In the genomic region with DNA sequence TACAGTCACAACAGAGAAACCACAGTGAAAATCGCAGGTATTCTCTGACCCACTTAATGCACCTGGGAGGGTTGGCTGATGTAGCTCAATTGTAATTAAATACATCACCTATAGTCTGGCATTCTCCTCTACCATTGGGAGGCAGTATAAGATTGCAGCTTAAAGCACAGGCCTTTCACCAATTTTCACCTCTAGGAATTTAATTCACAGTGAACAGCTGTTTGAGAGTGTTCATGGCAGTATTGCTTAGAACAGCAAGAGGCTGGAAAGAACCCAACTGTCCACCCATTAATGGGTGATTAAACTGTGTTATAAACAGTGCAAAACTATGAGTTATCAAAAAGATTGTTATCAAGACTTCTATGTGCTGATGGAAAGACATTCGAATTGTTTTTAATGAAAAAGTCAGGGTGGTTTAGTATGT, we compare ENCODE assay signal across 1 cellular context.
TF ChIP-seq lines count a peak whose summit lies in the region.

No MANE protein-coding gene starts in this region.

TF ChIP-seq in HepG2, 621 proteins besides CTCF, POLR2A, EP300 and RAD21 (continued from another document):
- TF ChIP-seq, protein P1, sequence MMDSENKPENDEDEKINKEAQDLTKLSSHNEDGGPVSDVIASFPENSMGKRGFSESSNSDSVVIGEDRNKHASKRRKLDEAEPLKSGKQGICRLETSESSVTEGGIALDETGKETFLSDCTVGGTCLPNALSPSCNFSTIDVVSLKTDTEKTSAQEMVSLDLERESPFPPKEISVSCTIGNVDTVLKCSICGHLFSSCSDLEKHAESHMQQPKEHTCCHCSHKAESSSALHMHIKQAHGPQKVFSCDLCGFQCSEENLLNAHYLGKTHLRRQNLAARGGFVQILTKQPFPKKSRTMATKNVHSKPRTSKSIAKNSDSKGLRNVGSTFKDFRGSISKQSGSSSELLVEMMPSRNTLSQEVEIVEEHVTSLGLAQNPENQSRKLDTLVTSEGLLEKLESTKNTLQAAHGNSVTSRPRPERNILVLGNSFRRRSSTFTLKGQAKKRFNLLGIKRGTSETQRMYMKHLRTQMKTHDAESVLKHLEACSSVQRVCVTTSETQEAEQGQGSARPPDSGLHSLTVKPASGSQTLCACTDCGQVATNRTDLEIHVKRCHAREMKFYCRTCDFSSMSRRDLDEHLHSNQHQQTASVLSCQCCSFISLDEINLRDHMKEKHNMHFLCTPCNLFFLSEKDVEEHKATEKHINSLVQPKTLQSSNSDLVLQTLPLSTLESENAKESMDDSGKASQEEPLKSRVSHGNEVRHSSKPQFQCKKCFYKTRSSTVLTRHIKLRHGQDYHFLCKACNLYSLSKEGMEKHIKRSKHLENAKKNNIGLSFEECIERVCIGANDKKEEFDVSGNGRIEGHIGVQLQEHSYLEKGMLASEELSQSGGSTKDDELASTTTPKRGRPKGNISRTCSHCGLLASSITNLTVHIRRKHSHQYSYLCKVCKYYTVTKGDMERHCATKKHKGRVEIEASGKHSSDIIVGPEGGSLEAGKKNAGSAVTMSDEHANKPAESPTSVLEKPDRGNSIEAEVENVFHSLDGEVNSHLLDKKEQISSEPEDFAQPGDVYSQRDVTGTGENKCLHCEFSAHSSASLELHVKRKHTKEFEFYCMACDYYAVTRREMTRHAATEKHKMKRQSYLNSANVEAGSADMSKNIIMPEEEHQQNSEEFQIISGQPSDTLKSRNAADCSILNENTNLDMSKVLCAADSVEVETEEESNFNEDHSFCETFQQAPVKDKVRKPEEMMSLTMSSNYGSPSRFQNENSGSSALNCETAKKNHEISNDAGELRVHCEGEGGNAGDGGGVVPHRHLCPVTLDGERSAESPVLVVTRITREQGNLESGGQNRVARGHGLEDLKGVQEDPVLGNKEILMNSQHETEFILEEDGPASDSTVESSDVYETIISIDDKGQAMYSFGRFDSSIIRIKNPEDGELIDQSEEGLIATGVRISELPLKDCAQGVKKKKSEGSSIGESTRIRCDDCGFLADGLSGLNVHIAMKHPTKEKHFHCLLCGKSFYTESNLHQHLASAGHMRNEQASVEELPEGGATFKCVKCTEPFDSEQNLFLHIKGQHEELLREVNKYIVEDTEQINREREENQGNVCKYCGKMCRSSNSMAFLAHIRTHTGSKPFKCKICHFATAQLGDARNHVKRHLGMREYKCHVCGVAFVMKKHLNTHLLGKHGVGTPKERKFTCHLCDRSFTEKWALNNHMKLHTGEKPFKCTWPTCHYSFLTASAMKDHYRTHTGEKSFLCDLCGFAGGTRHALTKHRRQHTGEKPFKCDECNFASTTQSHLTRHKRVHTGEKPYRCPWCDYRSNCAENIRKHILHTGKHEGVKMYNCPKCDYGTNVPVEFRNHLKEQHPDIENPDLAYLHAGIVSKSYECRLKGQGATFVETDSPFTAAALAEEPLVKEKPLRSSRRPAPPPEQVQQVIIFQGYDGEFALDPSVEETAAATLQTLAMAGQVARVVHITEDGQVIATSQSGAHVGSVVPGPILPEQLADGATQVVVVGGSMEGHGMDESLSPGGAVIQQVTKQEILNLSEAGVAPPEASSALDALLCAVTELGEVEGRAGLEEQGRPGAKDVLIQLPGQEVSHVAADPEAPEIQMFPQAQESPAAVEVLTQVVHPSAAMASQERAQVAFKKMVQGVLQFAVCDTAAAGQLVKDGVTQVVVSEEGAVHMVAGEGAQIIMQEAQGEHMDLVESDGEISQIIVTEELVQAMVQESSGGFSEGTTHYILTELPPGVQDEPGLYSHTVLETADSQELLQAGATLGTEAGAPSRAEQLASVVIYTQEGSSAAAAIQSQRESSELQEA (CRISPR knock-in tag; IDR thresholded peaks at IDR 0.05; ENCODE audit: not compliant biosample characterization) = no peak
- TF ChIP-seq GATAD1 (CRISPR knock-in tag; IDR thresholded peaks at IDR 0.05) (0 out of 2 replicates have a peak, but pooled peaks have one; percentile 41), ZFP36L1 (CRISPR knock-in tag; IDR thresholded peaks at IDR 0.05) (no peak), CCDC6 (CRISPR knock-in tag; IDR thresholded peaks at IDR 0.05) (no peak), GABPB1 (CRISPR knock-in tag; IDR thresholded peaks at IDR 0.05) (no peak), NR2F6 (IDR thresholded peaks at IDR 0.05) (0 out of 2 replicates have a peak, but pooled peaks have one; percentile 27), NR2F6 (CRISPR knock-in tag; IDR thresholded peaks at IDR 0.05) (peak; percentile 31; the same call in 1 of the 2 replicates), ZNF230 (CRISPR knock-in tag; IDR thresholded peaks at IDR 0.05) (no peak), TBX3 (IDR thresholded peaks at IDR 0.05; ENCODE audit: borderline replicate concordance) (no peak), ZNF761 (CRISPR knock-in tag; conservative IDR thresholded peaks at IDR 0.05) (no peak), ZNF652 (CRISPR knock-in tag; IDR thresholded peaks at IDR 0.05; ENCODE audit: borderline replicate concordance, low read depth) (no peak), BRD4 (CRISPR knock-in tag; IDR thresholded peaks at IDR 0.05) (no peak), ZNF782 (CRISPR knock-in tag; IDR thresholded peaks at IDR 0.05; ENCODE audit: borderline replicate concordance) (no peak), TBP (CRISPR knock-in tag; IDR thresholded peaks at IDR 0.05) (no peak), ZNF468 (CRISPR knock-in tag; IDR thresholded peaks at IDR 0.05) (no peak)
- TF ChIP-seq, protein P2, sequence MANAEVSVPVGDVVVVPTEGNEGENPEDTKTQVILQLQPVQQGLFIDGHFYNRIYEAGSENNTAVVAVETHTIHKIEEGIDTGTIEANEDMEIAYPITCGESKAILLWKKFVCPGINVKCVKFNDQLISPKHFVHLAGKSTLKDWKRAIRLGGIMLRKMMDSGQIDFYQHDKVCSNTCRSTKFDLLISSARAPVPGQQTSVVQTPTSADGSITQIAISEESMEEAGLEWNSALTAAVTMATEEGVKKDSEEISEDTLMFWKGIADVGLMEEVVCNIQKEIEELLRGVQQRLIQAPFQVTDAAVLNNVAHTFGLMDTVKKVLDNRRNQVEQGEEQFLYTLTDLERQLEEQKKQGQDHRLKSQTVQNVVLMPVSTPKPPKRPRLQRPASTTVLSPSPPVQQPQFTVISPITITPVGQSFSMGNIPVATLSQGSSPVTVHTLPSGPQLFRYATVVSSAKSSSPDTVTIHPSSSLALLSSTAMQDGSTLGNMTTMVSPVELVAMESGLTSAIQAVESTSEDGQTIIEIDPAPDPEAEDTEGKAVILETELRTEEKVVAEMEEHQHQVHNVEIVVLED (CRISPR knock-in tag; IDR thresholded peaks at IDR 0.05; ENCODE audit: borderline replicate concordance) = no peak
- TF ChIP-seq, protein P3, sequence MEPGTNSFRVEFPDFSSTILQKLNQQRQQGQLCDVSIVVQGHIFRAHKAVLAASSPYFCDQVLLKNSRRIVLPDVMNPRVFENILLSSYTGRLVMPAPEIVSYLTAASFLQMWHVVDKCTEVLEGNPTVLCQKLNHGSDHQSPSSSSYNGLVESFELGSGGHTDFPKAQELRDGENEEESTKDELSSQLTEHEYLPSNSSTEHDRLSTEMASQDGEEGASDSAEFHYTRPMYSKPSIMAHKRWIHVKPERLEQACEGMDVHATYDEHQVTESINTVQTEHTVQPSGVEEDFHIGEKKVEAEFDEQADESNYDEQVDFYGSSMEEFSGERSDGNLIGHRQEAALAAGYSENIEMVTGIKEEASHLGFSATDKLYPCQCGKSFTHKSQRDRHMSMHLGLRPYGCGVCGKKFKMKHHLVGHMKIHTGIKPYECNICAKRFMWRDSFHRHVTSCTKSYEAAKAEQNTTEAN (CRISPR knock-in tag; conservative IDR thresholded peaks at IDR 0.05) = 0 out of 2 replicates have a peak, but pooled peaks have one; percentile 18
- TF ChIP-seq, protein P4, sequence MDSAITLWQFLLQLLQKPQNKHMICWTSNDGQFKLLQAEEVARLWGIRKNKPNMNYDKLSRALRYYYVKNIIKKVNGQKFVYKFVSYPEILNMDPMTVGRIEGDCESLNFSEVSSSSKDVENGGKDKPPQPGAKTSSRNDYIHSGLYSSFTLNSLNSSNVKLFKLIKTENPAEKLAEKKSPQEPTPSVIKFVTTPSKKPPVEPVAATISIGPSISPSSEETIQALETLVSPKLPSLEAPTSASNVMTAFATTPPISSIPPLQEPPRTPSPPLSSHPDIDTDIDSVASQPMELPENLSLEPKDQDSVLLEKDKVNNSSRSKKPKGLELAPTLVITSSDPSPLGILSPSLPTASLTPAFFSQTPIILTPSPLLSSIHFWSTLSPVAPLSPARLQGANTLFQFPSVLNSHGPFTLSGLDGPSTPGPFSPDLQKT (CRISPR knock-in tag; IDR thresholded peaks at IDR 0.05; ENCODE audit: borderline replicate concordance) = no peak
- TF ChIP-seq, protein P5, sequence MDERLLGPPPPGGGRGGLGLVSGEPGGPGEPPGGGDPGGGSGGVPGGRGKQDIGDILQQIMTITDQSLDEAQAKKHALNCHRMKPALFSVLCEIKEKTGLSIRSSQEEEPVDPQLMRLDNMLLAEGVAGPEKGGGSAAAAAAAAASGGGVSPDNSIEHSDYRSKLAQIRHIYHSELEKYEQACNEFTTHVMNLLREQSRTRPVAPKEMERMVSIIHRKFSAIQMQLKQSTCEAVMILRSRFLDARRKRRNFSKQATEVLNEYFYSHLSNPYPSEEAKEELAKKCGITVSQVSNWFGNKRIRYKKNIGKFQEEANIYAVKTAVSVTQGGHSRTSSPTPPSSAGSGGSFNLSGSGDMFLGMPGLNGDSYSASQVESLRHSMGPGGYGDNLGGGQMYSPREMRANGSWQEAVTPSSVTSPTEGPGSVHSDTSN (CRISPR knock-in tag; IDR thresholded peaks at IDR 0.05) = no peak
